Comparison of ENCODE assay signal across 8 cellular contexts in the genomic region with DNA sequence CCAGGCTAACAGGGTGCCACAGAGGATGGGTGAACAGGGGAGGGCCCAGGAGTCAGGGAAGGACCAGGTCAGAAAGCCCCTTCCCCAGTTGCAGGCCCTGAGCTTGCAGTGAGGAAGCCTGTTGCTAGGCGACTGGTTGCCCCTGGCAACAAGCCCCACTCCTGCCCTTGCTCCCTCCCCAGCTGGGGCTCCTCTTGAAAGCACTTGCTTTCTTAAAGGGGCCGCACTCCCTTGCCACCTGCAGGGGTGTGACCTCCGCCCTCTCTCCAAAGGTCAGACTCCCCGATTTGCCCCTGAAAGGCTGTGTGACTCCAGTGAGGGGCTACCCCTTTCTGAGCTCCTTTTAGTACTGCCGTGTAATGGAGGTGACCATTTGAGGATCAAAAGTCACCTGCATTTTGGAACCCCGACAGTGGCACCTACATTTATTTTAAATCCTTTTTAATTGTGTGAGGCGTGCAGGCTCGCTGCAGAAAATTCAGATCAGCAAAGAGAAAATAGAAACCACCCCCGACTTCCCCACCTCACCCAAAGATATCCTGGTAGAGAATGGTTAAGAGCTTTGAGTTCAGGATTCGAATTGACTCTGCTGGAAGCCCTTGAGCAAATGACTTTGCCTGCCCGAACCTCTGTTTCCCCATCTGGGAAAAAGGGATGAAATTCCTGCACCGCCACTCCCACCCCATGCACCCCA. TPM values are rescaled to one million over a fixed set of nuclear protein-coding genes. Genes with fewer than 3 reads are reported as not detected.
DNase-seq lines count a peak whose midpoint lies in the region; ATAC-seq and TF ChIP-seq lines count a peak whose summit lies in the region.

No MANE protein-coding gene starts in this region.

- CTCF ChIA-PET in GM10248 (lab: Yijun Ruan, JAX): interaction anchor here (1.1 to 10.6 kb wide), 10 partner anchors 7 to 290 kb away, joined by 3 to 151 read pairs (median 9); a partner anchor contains a TSS

- H3K27me3 Mint-ChIP-seq in naive thymus-derived CD8-positive, alpha-beta T cell: no peaks in the 10 kb centered on the region

- DNase-seq in A172 (ENCODE audit: low spot score) (peak; percentile 42), GM10248 (ENCODE audit: extremely low spot score) (peak; percentile 84), NCI-H510A (lab: John Stamatoyannopoulos, UW) (peak; percentile 34), astrocyte of the spinal cord (ENCODE audit: low read depth, low spot score) (peak; percentile 39), ACHN (no peak)
- peak in 8 of 10 donors; percentile 24 to 73 (median 36) for DNase-seq in naive thymus-derived CD8-positive, alpha-beta T cell
- no peak for DNase-seq in NK-92 treated with Interleukin-12 subunit alpha and Interleukin-12 subunit beta, amount 100 ng/mL, for 24 hours (lab: John Stamatoyannopoulos, UW)

- no peak overlapping the region for H3K4me3 ChIP-seq in astrocyte of the spinal cord (ENCODE audit: low read depth, low read length)

- TF ChIP-seq CTCF in GM10248 (IDR thresholded peaks at IDR 0.05; ENCODE audit: control extremely low read depth, extremely low read depth, low read depth, missing control alignments): no peak
- no peak for TF ChIP-seq CTCF in astrocyte of the spinal cord (IDR thresholded peaks at IDR 0.05; ENCODE audit: low read depth, low read length)

- no peaks in the 10 kb centered on the region for H3K9me3 Mint-ChIP-seq in naive thymus-derived CD8-positive, alpha-beta T cell

- peaks cover 0 to 65% (median 12%) of the 10 kb centered on the region in 3 donors for H3K36me3 Mint-ChIP-seq in naive thymus-derived CD8-positive, alpha-beta T cell

- H3K4me1 Mint-ChIP-seq in naive thymus-derived CD8-positive, alpha-beta T cell: peaks cover 25 to 61% (median 51%) of the 10 kb centered on the region in 4 donors

- in situ Hi-C loops in astrocyte of the spinal cord (cut with HindIII; ENCODE audit: low sequenced_read_pairs): no loop called here
- in situ Hi-C loops in ACHN (cut with HindIII; ENCODE audit: low pct_ligation_motif_present, low pct_unique_long_range_greater_than_20kb, low sequenced_read_pairs): no loop called here

- ATAC-seq in naive thymus-derived CD8-positive, alpha-beta T cell: no peak
- no peak for ATAC-seq in esophagus mucosa

- peak overlapping the region in 7 of 10 donors; percentile 30 to 90 (median 81) for H3K27ac Mint-ChIP-seq in naive thymus-derived CD8-positive, alpha-beta T cell

- POLR2A ChIA-PET in GM10248 (lab: Yijun Ruan, JAX): interaction anchor here (0.7 to 1.3 kb wide), 2 partner anchors 27 to 36 kb away, joined by 3 to 8 read pairs; no protein-coding TSS in a partner anchor
- POLR2A ChIA-PET in naive thymus-derived CD8-positive, alpha-beta T cell (lab: Charles Lee): interaction anchor here (0.5 to 2.2 kb wide), 4 partner anchors 9 to 1103 kb away, joined by 3 to 7 read pairs (median 5); no protein-coding TSS in a partner anchor

- H3K4me3 Mint-ChIP-seq in naive thymus-derived CD8-positive, alpha-beta T cell: no peak overlapping the region

RNA-seq across cellular contexts. Expression of a gene that starts 4.8 kb away (rescaled TPM):
- 0.67 and 2.1 TPM in 2 replicates for total RNA-seq in A172 (2014; rRNA removed; shearing (Covaris generic))
- 10 to 100 TPM; 94.1 to 99.7 TPM for total RNA-seq in naive thymus-derived CD8-positive, alpha-beta T cell
- polyA plus RNA-seq in naive thymus-derived CD8-positive, alpha-beta T cell: 10 to 100 TPM; 11.2 to 31.8 (median 16.4) TPM
- 0.76 TPM for total RNA-seq in esophagus mucosa

RNA-seq across cellular contexts. Expression of a gene that starts 36.8 kb away (rescaled TPM):
- total RNA-seq in A172 (2014; rRNA removed; shearing (Covaris generic)): 14.2 and 27.8 TPM in 2 replicates
- 10 to 100 TPM; 50.1 to 54.2 TPM for total RNA-seq in naive thymus-derived CD8-positive, alpha-beta T cell
- polyA plus RNA-seq in naive thymus-derived CD8-positive, alpha-beta T cell: 10 to 100 TPM; 13.8 to 40.0 (median 18.7) TPM
- total RNA-seq in esophagus mucosa: 16.9 TPM

RNA-seq across cellular contexts. Expression of a gene that starts 38.8 kb away (rescaled TPM):
- total RNA-seq in A172 (2014; rRNA removed; shearing (Covaris generic)): not detected in 2 replicates
- not detected for total RNA-seq in naive thymus-derived CD8-positive, alpha-beta T cell
- under 1 TPM in 2 of 3 donors, not detected in 1; 0.13 to 0.20 TPM for polyA plus RNA-seq in naive thymus-derived CD8-positive, alpha-beta T cell
- total RNA-seq in esophagus mucosa: 19.4 TPM

Comparison
In these comparisons a context has a peak if more than half of its experiments do, and no peak if none do; other contexts are left out.
1. DNase-seq: peak in A172 (single experiment), GM10248 (single experiment), NCI-H510A (single experiment), astrocyte of the spinal cord (single experiment) and naive thymus-derived CD8-positive, alpha-beta T cell (8 of 10); none in ACHN (single experiment) and NK-92 treated with Interleukin-12 subunit alpha and Interleukin-12 subunit beta, amount 100 ng/mL, for 24 hours (single experiment).
2. RNA of a gene that starts 4.8 kb away (total RNA-seq): 94.1 to 99.7 TPM in naive thymus-derived CD8-positive, alpha-beta T cell; 0.67 to 2.1 TPM in A172 and 0.76 TPM in esophagus mucosa (single experiment); every median in the first group is over 10 times any median in the second.
3. RNA of a gene that starts 38.8 kb away (total RNA-seq): 19.4 TPM in esophagus mucosa (single experiment); not detected in naive thymus-derived CD8-positive, alpha-beta T cell and not detected in A172; every median in the first group is over 10 times any median in the second.